Comparison of ENCODE assay signal across 5 cellular contexts in genomic region chr2:140185076-140185475, GRCh38.
"Had no signal": no experiment of that assay in that cellular context is flagged by ENCODE, and none has a peak within 500 bp of the region (broad histone marks: within the 10 kb centered on the region; RNA-seq: fewer than 3 reads in every experiment).

No MANE protein-coding gene starts in this region.

- ATAC-seq: GM23338, HepG2 had no signal

- H3K4me3 ChIP-seq: GM23338 had no signal

- DNase-seq: H9, HCEC 1CT, KBM-7 had no signal
